In genomic region chr10:75643944-75644820, GRCh38 we compare ENCODE assay signal across 1 cellular context.
A peak's percentile ranks its signal among the peaks of the same experiment; 100 is the strongest.
TF ChIP-seq lines count a peak whose summit lies in the region.

No MANE protein-coding gene starts in this region.

TF ChIP-seq in HEK293, 187 proteins besides CTCF, POLR2A, EP300 and RAD21 (continued from another document):
- TF ChIP-seq ZBTB6 (tag by site-specific recombination; IDR thresholded peaks at IDR 0.05): no peak
- TF ChIP-seq, protein P1, sequence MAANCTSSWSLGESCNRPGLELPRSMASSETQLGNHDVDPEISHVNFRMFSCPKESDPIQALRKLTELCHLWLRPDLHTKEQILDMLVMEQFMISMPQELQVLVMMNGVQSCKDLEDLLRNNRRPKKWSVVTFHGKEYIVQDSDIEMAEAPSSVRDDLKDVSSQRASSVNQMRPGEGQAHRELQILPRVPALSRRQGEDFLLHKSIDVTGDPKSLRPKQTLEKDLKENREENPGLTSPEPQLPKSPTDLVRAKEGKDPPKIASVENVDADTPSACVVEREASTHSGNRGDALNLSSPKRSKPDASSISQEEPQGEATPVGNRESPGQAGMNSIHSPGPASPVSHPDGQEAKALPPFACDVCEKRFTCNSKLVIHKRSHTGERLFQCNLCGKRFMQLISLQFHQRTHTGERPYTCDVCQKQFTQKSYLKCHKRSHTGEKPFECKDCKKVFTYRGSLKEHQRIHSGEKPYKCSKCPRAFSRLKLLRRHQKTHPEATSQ (tag by site-specific recombination; IDR thresholded peaks at IDR 0.05): no peak
- TF ChIP-seq TRIM28 (IDR thresholded peaks at IDR 0.05; ENCODE audit: borderline replicate concordance, low read length): 0 out of 2 replicates have a peak, but pooled peaks have one; percentile 44
- peak; percentile 9; the same call in 1 of the 2 replicates for TF ChIP-seq IKZF3 (tag by site-specific recombination; IDR thresholded peaks at IDR 0.05)
- peak; percentile 57; the same call in 1 of the 2 replicates for TF ChIP-seq TCF7L2 (IDR thresholded peaks at IDR 0.05; ENCODE audit: borderline replicate concordance, low read depth, low read length)
- no peak for TF ChIP-seq SP2 (tag by site-specific recombination; IDR thresholded peaks at IDR 0.05)
- TF ChIP-seq ZNF747 (tag by site-specific recombination; IDR thresholded peaks at IDR 0.05): no peak
- TF ChIP-seq SCRT2 (tag by site-specific recombination; IDR thresholded peaks at IDR 0.05): peak; percentile 77
- TF ChIP-seq ZNF555 (tag by site-specific recombination; conservative IDR thresholded peaks at IDR 0.05): no peak
- TF ChIP-seq, protein P2, sequence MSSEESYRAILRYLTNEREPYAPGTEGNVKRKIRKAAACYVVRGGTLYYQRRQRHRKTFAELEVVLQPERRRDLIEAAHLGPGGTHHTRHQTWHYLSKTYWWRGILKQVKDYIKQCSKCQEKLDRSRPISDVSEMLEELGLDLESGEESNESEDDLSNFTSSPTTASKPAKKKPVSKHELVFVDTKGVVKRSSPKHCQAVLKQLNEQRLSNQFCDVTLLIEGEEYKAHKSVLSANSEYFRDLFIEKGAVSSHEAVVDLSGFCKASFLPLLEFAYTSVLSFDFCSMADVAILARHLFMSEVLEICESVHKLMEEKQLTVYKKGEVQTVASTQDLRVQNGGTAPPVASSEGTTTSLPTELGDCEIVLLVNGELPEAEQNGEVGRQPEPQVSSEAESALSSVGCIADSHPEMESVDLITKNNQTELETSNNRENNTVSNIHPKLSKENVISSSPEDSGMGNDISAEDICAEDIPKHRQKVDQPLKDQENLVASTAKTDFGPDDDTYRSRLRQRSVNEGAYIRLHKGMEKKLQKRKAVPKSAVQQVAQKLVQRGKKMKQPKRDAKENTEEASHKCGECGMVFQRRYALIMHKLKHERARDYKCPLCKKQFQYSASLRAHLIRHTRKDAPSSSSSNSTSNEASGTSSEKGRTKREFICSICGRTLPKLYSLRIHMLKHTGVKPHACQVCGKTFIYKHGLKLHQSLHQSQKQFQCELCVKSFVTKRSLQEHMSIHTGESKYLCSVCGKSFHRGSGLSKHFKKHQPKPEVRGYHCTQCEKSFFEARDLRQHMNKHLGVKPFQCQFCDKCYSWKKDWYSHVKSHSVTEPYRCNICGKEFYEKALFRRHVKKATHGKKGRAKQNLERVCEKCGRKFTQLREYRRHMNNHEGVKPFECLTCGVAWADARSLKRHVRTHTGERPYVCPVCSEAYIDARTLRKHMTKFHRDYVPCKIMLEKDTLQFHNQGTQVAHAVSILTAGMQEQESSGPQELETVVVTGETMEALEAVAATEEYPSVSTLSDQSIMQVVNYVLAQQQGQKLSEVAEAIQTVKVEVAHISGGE (tag by site-specific recombination; conservative IDR thresholded peaks at IDR 0.05; ENCODE audit: low read depth): no peak
